In the genomic region with DNA sequence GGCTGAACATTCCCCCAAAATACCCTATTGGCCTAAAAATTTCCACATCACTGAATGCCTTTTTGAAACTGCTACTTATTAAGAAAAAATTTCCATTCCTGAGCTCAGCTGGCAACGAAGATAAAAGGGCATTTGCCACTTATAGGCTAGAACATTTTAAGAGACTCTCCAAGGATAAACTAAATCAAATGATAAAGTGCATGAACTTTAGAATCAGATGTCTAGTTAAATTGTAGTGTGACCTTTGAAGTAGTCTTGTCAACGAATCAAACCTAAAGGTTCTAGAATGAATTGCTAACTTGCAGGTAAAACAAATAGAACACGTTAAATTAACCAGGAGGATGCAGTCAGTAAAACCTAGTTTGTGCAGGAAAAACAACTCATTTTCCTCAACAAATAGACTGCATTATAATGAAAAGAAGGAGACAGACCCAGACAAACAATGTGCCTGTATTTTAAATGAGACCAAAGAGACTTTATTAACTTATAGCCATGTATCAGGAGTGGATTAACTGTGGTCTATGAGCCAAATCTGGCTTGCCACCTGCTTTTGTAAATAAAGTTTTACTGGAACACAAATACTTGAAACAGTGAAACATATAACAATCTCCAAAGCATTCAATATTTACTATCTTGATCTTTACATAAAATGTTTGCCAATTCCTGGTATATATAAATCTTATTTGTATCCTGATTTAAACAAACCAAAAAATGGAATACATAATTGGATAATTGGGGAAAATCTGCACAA, we compare ENCODE assay signal across 28 cellular contexts.
"Had no signal": no experiment of that assay in that cellular context is flagged by ENCODE, and none has a peak within 500 bp of the region (broad histone marks: within the 10 kb centered on the region; RNA-seq: fewer than 3 reads in every experiment).

No MANE protein-coding gene starts in this region.

- H3K4me1 Mint-ChIP-seq: central memory CD8-positive, alpha-beta T cell; natural killer cell had no signal

- DNase-seq: activated CD4-positive, alpha-beta T cell treated with anti-CD3 and anti-CD28 coated beads for 4 hours; activated CD4-positive, alpha-beta T cell treated with anti-CD3 and anti-CD28 coated beads, Interleukin-2, amount 50 U/mL, for 4 hours; activated naive CD4-positive, alpha-beta T cell; activated T-cell treated with anti-CD3 and anti-CD28 coated beads for 4 hours; activated T-cell treated with anti-CD3 and anti-CD28 coated beads, Interleukin-2, amount 50 U/mL, for 72 hours; endodermal cell; foreskin fibroblast; head of caudate nucleus; hypothalamus; left ventricle myocardium superior; mammary epithelial cell; midbrain; natural killer cell; posterior cingulate gyrus; sigmoid colon; stimulated activated CD4-positive, alpha-beta T cell treated with anti-CD3 and anti-CD28 coated beads, Interleukin-2, amount 100 ng/mL, for 24 hours; stimulated activated naive CD4-positive, alpha-beta T cell; T-helper 9 cell had no signal

- H3K27ac Mint-ChIP-seq: activated naive CD4-positive, alpha-beta T cell treated with anti-CD3 and anti-CD28 coated beads, Interleukin-2, amount 50 U/mL, for 72 hours; activated T-cell treated with anti-CD3 and anti-CD28 coated beads, Interleukin-2, amount 50 U/mL, for 72 hours; dendritic cell treated with granulocyte-macrophage colony-stimulating factor and Interleukin-4, amounts not matched to agents 40 ng/mL and 50 ng/mL, for 4 days; endodermal cell; natural killer cell; T-helper 1 cell treated with Interleukin-12 subunit alpha and Interleukin-12 subunit beta and Interleukin-4 antibody, amounts not matched to agents 30 μg/mL and 1 μg/mL, for 36 hours had no signal

- H3K27me3 Mint-ChIP-seq: central memory CD8-positive, alpha-beta T cell; dendritic cell treated with granulocyte-macrophage colony-stimulating factor and Interleukin-4, amounts not matched to agents 40 ng/mL and 50 ng/mL, for 4 days had no signal

- H3K27ac ChIP-seq: sigmoid colon, tibial nerve, VCaP had no signal

- H3K4me2 ChIP-seq: smooth muscle cell had no signal

- H3K9me3 Mint-ChIP-seq: activated T-cell treated with anti-CD3 and anti-CD28 coated beads, Interleukin-2, amount 50 U/mL, for 72 hours; endodermal cell had no signal

- H3K36me3 ChIP-seq: sigmoid colon, tibial nerve had no signal

- H3K36me3 Mint-ChIP-seq: activated naive CD4-positive, alpha-beta T cell treated with anti-CD3 and anti-CD28 coated beads, Interleukin-2, amount 50 U/mL, for 72 hours; natural killer cell had no signal

- H3K4me3 Mint-ChIP-seq: activated T-cell treated with anti-CD3 and anti-CD28 coated beads, Interleukin-2, amount 50 U/mL, for 72 hours; central memory CD8-positive, alpha-beta T cell; dendritic cell treated with granulocyte-macrophage colony-stimulating factor and Interleukin-4, amounts not matched to agents 40 ng/mL and 50 ng/mL, for 4 days; endodermal cell; natural killer cell; T-helper 1 cell treated with Interleukin-12 subunit alpha and Interleukin-12 subunit beta and Interleukin-4 antibody, amounts not matched to agents 30 μg/mL and 1 μg/mL, for 36 hours had no signal

- H3K27me3 ChIP-seq: sigmoid colon, tibial nerve had no signal

- H3K4me1 ChIP-seq: sigmoid colon, tibial nerve had no signal

- ATAC-seq: activated naive CD4-positive, alpha-beta T cell treated with anti-CD3 and anti-CD28 coated beads, Interleukin-2, amount 50 U/mL, for 72 hours; activated T-cell treated with anti-CD3 and anti-CD28 coated beads, Interleukin-2, amount 50 U/mL, for 72 hours; esophagus mucosa; left ventricle myocardium superior; natural killer cell had no signal

- H3K4me3 ChIP-seq: sigmoid colon, smooth muscle cell, tibial nerve had no signal

- FAIRE-seq: bronchial epithelial cell, TTC549 had no signal
